ENCODE assay signal across 1 cellular context in the genomic region with DNA sequence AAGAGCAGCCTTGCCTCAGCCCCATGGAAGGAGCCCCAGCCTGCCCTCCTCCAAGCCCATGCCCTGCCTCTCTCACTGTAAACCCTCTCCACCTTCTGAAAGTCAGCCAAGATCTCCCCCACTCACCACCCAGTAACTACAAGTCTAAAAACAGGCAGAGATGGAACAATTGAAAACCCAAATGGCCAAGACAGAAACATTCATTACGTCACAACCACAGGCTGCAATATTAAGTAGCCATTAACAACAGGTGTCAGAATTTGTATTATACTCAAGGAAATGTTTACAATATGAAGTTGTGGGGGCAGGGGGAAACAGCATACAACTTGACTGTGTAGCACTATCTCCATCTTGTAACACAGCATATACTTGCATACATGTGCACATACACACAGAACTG.
TF ChIP-seq lines count a peak whose summit lies in the region.

No MANE protein-coding gene starts in this region.

TF ChIP-seq in endothelial cell of umbilical vein, 7 proteins besides CTCF, POLR2A, EP300 and RAD21 (continued from another document):
- TF ChIP-seq GATA2 (IDR thresholded peaks at IDR 0.05; ENCODE audit: insufficient read depth, insufficient read length, low read depth, low read length): no peak
- TF ChIP-seq JUN (IDR thresholded peaks at IDR 0.05; ENCODE audit: borderline replicate concordance, insufficient read depth, insufficient read length, low read depth): no peak
- TF ChIP-seq EZH2 (IDR thresholded peaks at IDR 0.05; ENCODE audit: borderline replicate concordance, low read depth, low read length, severe bottlenecking): no peak
- no peak for TF ChIP-seq FOS (IDR thresholded peaks at IDR 0.05; ENCODE audit: borderline replicate concordance, insufficient read depth, low read length)
- TF ChIP-seq MAX (IDR thresholded peaks at IDR 0.05; ENCODE audit: insufficient read depth, insufficient read length): no peak
- TF ChIP-seq MYC (IDR thresholded peaks at IDR 0.05; ENCODE audit: low read depth, low read length): no peak
